In genomic region chr3:150261418-150261817, GRCh38 we compare ENCODE assay signal across 6 cellular contexts.
"Had no signal": no experiment of that assay in that cellular context is flagged by ENCODE, and none has a peak within 500 bp of the region (broad histone marks: within the 10 kb centered on the region; RNA-seq: fewer than 3 reads in every experiment).

No MANE protein-coding gene starts in this region.

- FAIRE-seq: G401.6, GM12892, GM18507, GM19239 had no signal

- DNase-seq: GDM1, GF-D8 had no signal
